In genomic region chr12:24534632-24535031, GRCh38 we compare ENCODE assay signal across 1 cellular context.
TF ChIP-seq lines count a peak whose summit lies in the region.

No MANE protein-coding gene starts in this region.

TF ChIP-seq in H1, 55 proteins besides CTCF, POLR2A, EP300 and RAD21 (continued from another document):
- TF ChIP-seq CHD1 (IDR thresholded peaks at IDR 0.05; ENCODE audit: low read depth, low read length) (no peak), FOSL1 (IDR thresholded peaks at IDR 0.05; ENCODE audit: insufficient read depth, low read depth, low read length) (no peak), NRF1 (IDR thresholded peaks at IDR 0.05; ENCODE audit: low read depth, low read length) (no peak), ASH2L (IDR thresholded peaks at IDR 0.05; ENCODE audit: low read length) (no peak), POLR2AphosphoS5 (IDR thresholded peaks at IDR 0.05; ENCODE audit: low read depth, low read length) (no peak), TBP (IDR thresholded peaks at IDR 0.05; ENCODE audit: low read depth, low read length) (no peak)
